ENCODE assay signal across 10 cellular contexts in the genomic region with DNA sequence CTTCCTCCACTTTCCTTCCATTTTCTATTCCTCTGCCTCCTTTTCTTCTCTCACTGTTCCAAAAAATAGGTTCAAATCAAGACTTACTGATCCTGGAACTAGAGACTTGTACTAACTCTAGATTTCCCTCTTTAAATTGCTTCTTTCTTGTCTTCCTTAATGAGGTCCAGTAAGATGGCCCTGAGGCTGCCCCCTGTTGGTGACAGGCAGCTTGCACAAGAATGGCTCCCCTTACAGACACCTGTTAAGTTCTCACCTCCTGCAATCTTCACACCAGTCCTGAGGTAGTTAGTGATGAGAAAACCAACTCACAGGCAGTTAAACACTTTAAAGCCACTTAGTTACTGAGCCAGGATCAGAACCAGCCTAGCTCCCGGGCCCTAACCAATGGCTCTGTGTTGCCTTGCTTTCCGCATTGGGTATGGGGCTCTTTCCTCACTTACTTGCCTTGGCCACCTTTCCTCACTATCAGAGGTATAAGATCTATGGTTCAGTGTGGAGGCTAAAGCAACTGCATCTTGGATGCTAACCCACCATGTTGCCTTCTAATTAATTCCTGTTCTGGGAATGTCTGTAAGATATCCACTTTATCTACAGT.
DNase-seq lines count a peak whose midpoint lies in the region; ATAC-seq and TF ChIP-seq lines count a peak whose summit lies in the region.
"Had no signal": no experiment of that assay in that cellular context is flagged by ENCODE, and none has a peak within 500 bp of the region (broad histone marks: within the 10 kb centered on the region; RNA-seq: fewer than 3 reads in every experiment).

No MANE protein-coding gene starts in this region.

- no peak overlapping the region for H3K27ac Mint-ChIP-seq in activated CD4-positive, alpha-beta T cell treated with anti-CD3 and anti-CD28 coated beads, Interleukin-2, amount 10 ng/mL, durations not matched to agents 24 days and 14 days

- no peaks in the 10 kb centered on the region for H3K4me1 Mint-ChIP-seq in activated CD4-positive, alpha-beta T cell treated with anti-CD3 and anti-CD28 coated beads, Interleukin-2, amount 10 ng/mL, durations not matched to agents 24 days and 14 days

- no peaks in the 10 kb centered on the region for H3K9me3 ChIP-seq in esophagus squamous epithelium
- H3K9me3 ChIP-seq: BLaER1 had no signal

- in situ Hi-C loops in astrocyte of the cerebellum (cut with HindIII; ENCODE audit: low sequenced_read_pairs) = no loop called here

- H3K36me3 ChIP-seq in esophagus squamous epithelium = no peaks in the 10 kb centered on the region
- H3K36me3 ChIP-seq: BLaER1 had no signal

- no peaks in the 10 kb centered on the region for H3K4me1 ChIP-seq in esophagus squamous epithelium
- H3K4me1 ChIP-seq: BLaER1 had no signal

- H3K27ac ChIP-seq in esophagus squamous epithelium = no peak overlapping the region
- H3K27ac ChIP-seq: BLaER1 had no signal

- no peak overlapping the region for H3K4me3 Mint-ChIP-seq in activated CD4-positive, alpha-beta T cell treated with anti-CD3 and anti-CD28 coated beads, Interleukin-2, amount 10 ng/mL, durations not matched to agents 24 days and 14 days

- WGBS in esophagus squamous epithelium, 2 donors = 100% methylated on average over 2 of the region's 2 CpGs

- intact Hi-C loops in activated CD4-positive, alpha-beta T cell treated with anti-CD3 and anti-CD28 coated beads, Interleukin-2, amount 10 ng/mL, durations not matched to agents 24 days and 14 days (cut with micrococcal nuclease) = no loop called here
- intact Hi-C loops in esophagus squamous epithelium (cut with DNase I) = no loop called here

- ATAC-seq in HG03342 (IDR thresholded peaks at IDR 0.05; ENCODE audit: unreplicated experiment) = peak; percentile 56

- peak; percentile 66 for DNase-seq in activated CD4-positive, alpha-beta T cell treated with anti-CD3 and anti-CD28 coated beads, Interleukin-2, amount 10 ng/mL, durations not matched to agents 24 days and 14 days
- DNase-seq in activated CD4-positive, alpha-beta T cell treated with anti-CD3 and anti-CD28 coated beads, Interleukin-2, amount 50 U/mL, for 4 hours = no peak
- DNase-seq in astrocyte of the cerebellum (ENCODE audit: low read depth) = no peak
- DNase-seq in stimulated activated CD4-positive, alpha-beta T cell treated with anti-CD3 and anti-CD28 coated beads, Interleukin-1b, Interleukin-23, amount 100 ng/mL, for 48 hours = peak; percentile 26
- DNase-seq in H4 (ENCODE audit: low spot score) = no peak
- DNase-seq in NCI-H2196 (lab: John Stamatoyannopoulos, UW; ENCODE audit: unreplicated experiment) = no peak
- no peak for DNase-seq in esophagus squamous epithelium (lab: John Stamatoyannopoulos, UW)
- DNase-seq: activated CD8-positive, alpha-beta memory T cell treated with anti-CD3 and anti-CD28 coated beads for 24 hours had no signal

- TF ChIP-seq CTCF in astrocyte of the cerebellum (IDR thresholded peaks at IDR 0.05; ENCODE audit: low read depth, low read length, missing control alignments) (peak; percentile 2), esophagus squamous epithelium (IDR thresholded peaks at IDR 0.05) (peak in 1 of 6 experiments; percentile 10)

- no peaks in the 10 kb centered on the region for H3K27me3 Mint-ChIP-seq in activated CD4-positive, alpha-beta T cell treated with anti-CD3 and anti-CD28 coated beads, Interleukin-2, amount 10 ng/mL, durations not matched to agents 24 days and 14 days

- TF ChIP-seq POLR2A in esophagus squamous epithelium (IDR thresholded peaks at IDR 0.05) = no peak

- no peaks in the 10 kb centered on the region for H3K9me3 Mint-ChIP-seq in activated CD4-positive, alpha-beta T cell treated with anti-CD3 and anti-CD28 coated beads, Interleukin-2, amount 10 ng/mL, durations not matched to agents 24 days and 14 days

- no peaks in the 10 kb centered on the region for H3K27me3 ChIP-seq in esophagus squamous epithelium
- H3K27me3 ChIP-seq: BLaER1 had no signal

- H3K4me3 ChIP-seq in astrocyte of the cerebellum (ENCODE audit: low read depth, low read length) (no peak overlapping the region), esophagus squamous epithelium (no peak overlapping the region)
- H3K4me3 ChIP-seq: BLaER1 had no signal

- no peaks in the 10 kb centered on the region for H3K36me3 Mint-ChIP-seq in activated CD4-positive, alpha-beta T cell treated with anti-CD3 and anti-CD28 coated beads, Interleukin-2, amount 10 ng/mL, durations not matched to agents 24 days and 14 days (ENCODE audit: low read depth)

Comparison
In these comparisons a context has a peak if more than half of its experiments do, and no peak if none do; other contexts are left out.
1. DNase-seq: peak in activated CD4-positive, alpha-beta T cell treated with anti-CD3 and anti-CD28 coated beads, Interleukin-2, amount 10 ng/mL, durations not matched to agents 24 days and 14 days (single experiment) and stimulated activated CD4-positive, alpha-beta T cell treated with anti-CD3 and anti-CD28 coated beads, Interleukin-1b, Interleukin-23, amount 100 ng/mL, for 48 hours (single experiment); none in activated CD4-positive, alpha-beta T cell treated with anti-CD3 and anti-CD28 coated beads, Interleukin-2, amount 50 U/mL, for 4 hours (0 of 2), astrocyte of the cerebellum (single experiment), H4 (single experiment), NCI-H2196 (single experiment) and esophagus squamous epithelium (single experiment).